Comparison of ENCODE assay signal across 10 cellular contexts in the genomic region with DNA sequence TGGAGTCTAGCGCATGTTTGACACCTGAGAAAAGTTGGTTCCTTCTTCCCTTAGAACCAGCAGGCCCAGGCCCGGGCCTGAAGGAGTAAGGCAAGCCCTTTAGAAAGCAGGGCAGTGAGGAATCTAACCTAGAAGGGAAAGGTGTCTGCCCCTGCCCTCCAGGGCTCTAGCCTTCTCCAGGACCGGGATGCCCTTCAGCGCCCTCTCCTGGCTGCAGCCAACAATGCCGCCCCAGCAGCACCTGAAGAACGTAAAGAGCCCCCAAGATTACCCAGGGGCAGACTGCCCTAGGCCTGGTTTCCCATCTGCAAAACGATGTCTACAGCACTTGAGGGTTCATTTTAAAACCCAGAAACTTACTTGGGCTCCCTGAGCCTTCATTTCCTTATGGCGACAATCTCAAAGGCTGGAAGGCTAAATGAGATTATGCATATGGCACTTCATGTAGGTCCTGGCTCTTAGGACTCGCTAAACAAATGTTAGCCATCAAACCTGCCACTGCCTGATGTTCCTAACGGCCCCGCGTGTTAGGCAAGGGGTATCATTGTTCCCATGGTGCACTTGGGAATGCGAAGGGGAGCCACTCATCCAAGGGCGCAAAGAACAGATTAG.
DNase-seq lines count a peak whose midpoint lies in the region; ATAC-seq and TF ChIP-seq lines count a peak whose summit lies in the region.
"Had no signal": no experiment of that assay in that cellular context is flagged by ENCODE, and none has a peak within 500 bp of the region (broad histone marks: within the 10 kb centered on the region; RNA-seq: fewer than 3 reads in every experiment).

No MANE protein-coding gene starts in this region.

- H3K27me3 Mint-ChIP-seq in MCF 10A (ENCODE audit: insufficient read depth, unreplicated experiment): no peaks in the 10 kb centered on the region

- DNase-seq in MCF 10A (ENCODE audit: unreplicated experiment) (peak; percentile 5), mammary epithelial cell (no peak), KBM-7 (peak; percentile 6), body of pancreas (peak in 2 of 4 donors; percentile 9 to 31), smooth muscle cell (lab: John Stamatoyannopoulos, UW; ENCODE audit: unreplicated experiment) (no peak), NCI-H2081 treated with DMSO at 0.1 percent for 48 hours (lab: John Stamatoyannopoulos, UW) (no peak), GM19238 (ENCODE audit: insufficient read length, low spot score) (no peak)
- DNase-seq: NCI-H2029 treated with DMSO at 0.1 percent for 48 hours had no signal

- H3K27ac Mint-ChIP-seq in MCF 10A (ENCODE audit: low read depth, unreplicated experiment): no peak overlapping the region

- no peaks in the 10 kb centered on the region for H3K27me3 ChIP-seq in mammary epithelial cell (ENCODE audit: insufficient read depth, low read length)
- no peaks in the 10 kb centered on the region for H3K27me3 ChIP-seq in body of pancreas
- no peaks in the 10 kb centered on the region for H3K27me3 ChIP-seq in smooth muscle cell (ENCODE audit: low read depth)

- H3K36me3 ChIP-seq in mammary epithelial cell (ENCODE audit: insufficient read depth, low read length): no peaks in the 10 kb centered on the region
- H3K36me3 ChIP-seq in body of pancreas (replicated peaks in 1 of 2; ENCODE audit: insufficient read depth in 1 of 2, low read depth in 2 of 2): no peaks in the 10 kb centered on the region
- H3K36me3 ChIP-seq in smooth muscle cell (ENCODE audit: low read depth): no peaks in the 10 kb centered on the region

- CTCF ChIA-PET in MCF 10A (lab: Yijun Ruan, JAX) (interaction anchor here (0.7 kb wide), 1 partner anchor 15 kb away, joined by 3 read pairs; no protein-coding TSS in a partner anchor), mammary epithelial cell (lab: Charles Lee; ENCODE audit: low non-redundant PET) (no interaction called here)

- dilution Hi-C loops in mammary epithelial cell (cut with HindIII; ENCODE audit: low sequenced_read_pairs): no loop called here

- intact Hi-C loops in MCF 10A (cut with micrococcal nuclease) (no loop called here), mammary epithelial cell (cut with micrococcal nuclease) (no loop called here), body of pancreas (cut with DNase I) (no loop called here)

- no peak overlapping the region for H3K4me2 ChIP-seq in mammary epithelial cell (ENCODE audit: insufficient read depth, low read depth, low read length)
- H3K4me2 ChIP-seq in smooth muscle cell: no peak overlapping the region

- H3K9ac ChIP-seq in mammary epithelial cell (ENCODE audit: insufficient read depth, low read length): no peak overlapping the region
- no peak overlapping the region for H3K9ac ChIP-seq in smooth muscle cell (ENCODE audit: low read depth)

- H3K36me3 Mint-ChIP-seq in MCF 10A (ENCODE audit: insufficient read depth, unreplicated experiment): no peaks in the 10 kb centered on the region

- ATAC-seq in body of pancreas (no peak), HG02970 (IDR thresholded peaks at IDR 0.05; ENCODE audit: low FRiP score, unreplicated experiment) (no peak)

- WGBS in mammary epithelial cell (ENCODE audit: low coverage, missing lambda C conversion rate): 58% methylated on average over 8 of the region's 14 CpGs
- WGBS in body of pancreas, 2 donors: 45 to 49% methylated on average over 11 to 14 of the region's 14 CpGs
- WGBS in smooth muscle cell (ENCODE audit: low lambda C conversion rate): 54% methylated on average over 14 of the region's 14 CpGs

- H2AFZ ChIP-seq in mammary epithelial cell (ENCODE audit: low read depth, low read length) (no peak overlapping the region), smooth muscle cell (ENCODE audit: low read depth) (no peak overlapping the region)

- no peaks in the 10 kb centered on the region for H3K4me1 Mint-ChIP-seq in MCF 10A (ENCODE audit: insufficient read depth, unreplicated experiment)

- H3K4me1 ChIP-seq in mammary epithelial cell (ENCODE audit: insufficient read depth, low read length): no peaks in the 10 kb centered on the region
- H3K4me1 ChIP-seq in body of pancreas: no peaks in the 10 kb centered on the region
- no peaks in the 10 kb centered on the region for H3K4me1 ChIP-seq in smooth muscle cell (ENCODE audit: low read depth)

- in situ Hi-C loops in mammary epithelial cell (cut with MboI; ENCODE audit: low sequenced_read_pairs in 2 of 2) (no loop called here), KBM-7 (cut with MboI; ENCODE audit: low pct_unique_long_range_greater_than_20kb, low sequenced_read_pairs) (no loop called here)

- peaks cover 19% of the 10 kb centered on the region for H3K9me3 Mint-ChIP-seq in MCF 10A (ENCODE audit: unreplicated experiment)

- TF ChIP-seq CTCF in MCF 10A (IDR thresholded peaks at IDR 0.05; ENCODE audit: unreplicated experiment): peak; percentile 18
- no peak for TF ChIP-seq CTCF in mammary epithelial cell (conservative IDR thresholded peaks at IDR 0.05 in 1 of 2, IDR thresholded peaks at IDR 0.05 in 1 of 2; ENCODE audit: extremely low read depth in 1 of 2, insufficient read depth in 1 of 2, low read depth in 1 of 2, low read length in 2 of 2)
- TF ChIP-seq CTCF in body of pancreas (IDR thresholded peaks at IDR 0.05): peak in 4 of 7 experiments; percentile 6 to 28 (median 14)
- peak; percentile 37 for TF ChIP-seq CTCF in smooth muscle cell (IDR thresholded peaks at IDR 0.05; ENCODE audit: borderline replicate concordance, insufficient read depth, poor library complexity, severe bottlenecking)

- no peaks in the 10 kb centered on the region for H4K20me1 ChIP-seq in mammary epithelial cell (ENCODE audit: insufficient read depth, low read length)
- H4K20me1 ChIP-seq in smooth muscle cell (ENCODE audit: low read depth): no peaks in the 10 kb centered on the region

- no peak overlapping the region for H3K4me3 Mint-ChIP-seq in MCF 10A (ENCODE audit: unreplicated experiment)

- no peaks in the 10 kb centered on the region for H3F3A ChIP-seq in smooth muscle cell (ENCODE audit: low read depth)

- TF ChIP-seq POLR2A in body of pancreas (IDR thresholded peaks at IDR 0.05): no peak

- POLR2A ChIA-PET in MCF 10A (lab: Yijun Ruan, JAX): no interaction called here

- BruUV-seq in MCF 10A (replicated peaks; lab: Mats Ljungman, UMichigan): no TSS peak
- no TSS peak for BruUV-seq in mammary epithelial cell (replicated peaks; lab: Mats Ljungman, UMichigan)

- H3K27ac ChIP-seq in mammary epithelial cell (ENCODE audit: insufficient read depth, low read depth, low read length) (no peak overlapping the region), body of pancreas (no peak overlapping the region), smooth muscle cell (ENCODE audit: low read depth) (no peak overlapping the region)

- H3K79me2 ChIP-seq in mammary epithelial cell (ENCODE audit: insufficient read depth, low read length) (no peaks in the 10 kb centered on the region), smooth muscle cell (ENCODE audit: low read depth) (no peaks in the 10 kb centered on the region)

- H3K4me3 ChIP-seq in mammary epithelial cell (replicated peaks in 1 of 3; ENCODE audit: insufficient read depth in 1 of 3, low read depth in 2 of 3, low read length in 3 of 3) (no peak overlapping the region), body of pancreas (no peak overlapping the region), smooth muscle cell (no peak overlapping the region)
- H3K4me3 ChIP-seq: lung had no signal

- H3K9me3 ChIP-seq in mammary epithelial cell (replicated peaks; ENCODE audit: insufficient read depth, low read length): peaks cover 17% of the 10 kb centered on the region
- H3K9me3 ChIP-seq in body of pancreas: no peaks in the 10 kb centered on the region
- no peaks in the 10 kb centered on the region for H3K9me3 ChIP-seq in smooth muscle cell (replicated peaks; ENCODE audit: low read depth)

Comparison
In these comparisons a context has a peak if more than half of its experiments do, and no peak if none do; other contexts are left out.
1. DNase-seq: peak in MCF 10A (single experiment) and KBM-7 (single experiment); none in mammary epithelial cell (single experiment), smooth muscle cell (single experiment), NCI-H2081 treated with DMSO at 0.1 percent for 48 hours (single experiment) and GM19238 (single experiment).
2. CTCF ChIP-seq: peak in MCF 10A (single experiment), body of pancreas (4 of 7) and smooth muscle cell (single experiment); none in mammary epithelial cell (0 of 2).